In the genomic region with DNA sequence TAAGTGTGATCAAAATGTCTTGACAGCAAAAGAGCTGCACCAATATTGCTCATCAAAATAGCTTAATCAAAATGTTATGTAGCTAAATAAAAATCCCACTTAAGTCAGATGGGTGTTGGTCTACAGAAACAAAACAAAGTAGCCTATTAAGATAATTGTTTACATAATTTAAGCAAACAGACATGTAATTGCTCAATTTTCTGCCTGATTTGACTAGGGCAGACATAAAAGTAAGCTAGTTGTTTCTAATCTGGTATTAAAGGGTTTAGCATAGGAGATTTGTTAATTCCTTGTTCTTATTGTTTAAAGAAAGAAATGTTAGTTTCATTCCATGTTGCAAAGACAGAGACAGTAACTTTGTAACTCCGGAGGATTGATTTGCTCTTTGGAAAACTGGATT, we compare ENCODE assay signal across 2 cellular contexts.
TF ChIP-seq lines count a peak whose summit lies in the region.

No MANE protein-coding gene starts in this region.

TF ChIP-seq in IMR-90, 13 proteins besides CTCF, POLR2A, EP300 and RAD21:
- no peak for TF ChIP-seq MAFK (IDR thresholded peaks at IDR 0.05; ENCODE audit: low read depth, low read length)
TF ChIP-seq in IMR-90: peak in this region for 0.

TF ChIP-seq in GM23338, 12 proteins besides CTCF, POLR2A, EP300 and RAD21 (continued from another document):
- no peak for TF ChIP-seq JUNB (IDR thresholded peaks at IDR 0.05; ENCODE audit: unreplicated experiment)
- no peak for TF ChIP-seq POLR2AphosphoS5 (IDR thresholded peaks at IDR 0.05; ENCODE audit: low read depth)
- TF ChIP-seq NANOG (IDR thresholded peaks at IDR 0.05; ENCODE audit: borderline replicate concordance), result no peak
- TF ChIP-seq, protein P1, sequence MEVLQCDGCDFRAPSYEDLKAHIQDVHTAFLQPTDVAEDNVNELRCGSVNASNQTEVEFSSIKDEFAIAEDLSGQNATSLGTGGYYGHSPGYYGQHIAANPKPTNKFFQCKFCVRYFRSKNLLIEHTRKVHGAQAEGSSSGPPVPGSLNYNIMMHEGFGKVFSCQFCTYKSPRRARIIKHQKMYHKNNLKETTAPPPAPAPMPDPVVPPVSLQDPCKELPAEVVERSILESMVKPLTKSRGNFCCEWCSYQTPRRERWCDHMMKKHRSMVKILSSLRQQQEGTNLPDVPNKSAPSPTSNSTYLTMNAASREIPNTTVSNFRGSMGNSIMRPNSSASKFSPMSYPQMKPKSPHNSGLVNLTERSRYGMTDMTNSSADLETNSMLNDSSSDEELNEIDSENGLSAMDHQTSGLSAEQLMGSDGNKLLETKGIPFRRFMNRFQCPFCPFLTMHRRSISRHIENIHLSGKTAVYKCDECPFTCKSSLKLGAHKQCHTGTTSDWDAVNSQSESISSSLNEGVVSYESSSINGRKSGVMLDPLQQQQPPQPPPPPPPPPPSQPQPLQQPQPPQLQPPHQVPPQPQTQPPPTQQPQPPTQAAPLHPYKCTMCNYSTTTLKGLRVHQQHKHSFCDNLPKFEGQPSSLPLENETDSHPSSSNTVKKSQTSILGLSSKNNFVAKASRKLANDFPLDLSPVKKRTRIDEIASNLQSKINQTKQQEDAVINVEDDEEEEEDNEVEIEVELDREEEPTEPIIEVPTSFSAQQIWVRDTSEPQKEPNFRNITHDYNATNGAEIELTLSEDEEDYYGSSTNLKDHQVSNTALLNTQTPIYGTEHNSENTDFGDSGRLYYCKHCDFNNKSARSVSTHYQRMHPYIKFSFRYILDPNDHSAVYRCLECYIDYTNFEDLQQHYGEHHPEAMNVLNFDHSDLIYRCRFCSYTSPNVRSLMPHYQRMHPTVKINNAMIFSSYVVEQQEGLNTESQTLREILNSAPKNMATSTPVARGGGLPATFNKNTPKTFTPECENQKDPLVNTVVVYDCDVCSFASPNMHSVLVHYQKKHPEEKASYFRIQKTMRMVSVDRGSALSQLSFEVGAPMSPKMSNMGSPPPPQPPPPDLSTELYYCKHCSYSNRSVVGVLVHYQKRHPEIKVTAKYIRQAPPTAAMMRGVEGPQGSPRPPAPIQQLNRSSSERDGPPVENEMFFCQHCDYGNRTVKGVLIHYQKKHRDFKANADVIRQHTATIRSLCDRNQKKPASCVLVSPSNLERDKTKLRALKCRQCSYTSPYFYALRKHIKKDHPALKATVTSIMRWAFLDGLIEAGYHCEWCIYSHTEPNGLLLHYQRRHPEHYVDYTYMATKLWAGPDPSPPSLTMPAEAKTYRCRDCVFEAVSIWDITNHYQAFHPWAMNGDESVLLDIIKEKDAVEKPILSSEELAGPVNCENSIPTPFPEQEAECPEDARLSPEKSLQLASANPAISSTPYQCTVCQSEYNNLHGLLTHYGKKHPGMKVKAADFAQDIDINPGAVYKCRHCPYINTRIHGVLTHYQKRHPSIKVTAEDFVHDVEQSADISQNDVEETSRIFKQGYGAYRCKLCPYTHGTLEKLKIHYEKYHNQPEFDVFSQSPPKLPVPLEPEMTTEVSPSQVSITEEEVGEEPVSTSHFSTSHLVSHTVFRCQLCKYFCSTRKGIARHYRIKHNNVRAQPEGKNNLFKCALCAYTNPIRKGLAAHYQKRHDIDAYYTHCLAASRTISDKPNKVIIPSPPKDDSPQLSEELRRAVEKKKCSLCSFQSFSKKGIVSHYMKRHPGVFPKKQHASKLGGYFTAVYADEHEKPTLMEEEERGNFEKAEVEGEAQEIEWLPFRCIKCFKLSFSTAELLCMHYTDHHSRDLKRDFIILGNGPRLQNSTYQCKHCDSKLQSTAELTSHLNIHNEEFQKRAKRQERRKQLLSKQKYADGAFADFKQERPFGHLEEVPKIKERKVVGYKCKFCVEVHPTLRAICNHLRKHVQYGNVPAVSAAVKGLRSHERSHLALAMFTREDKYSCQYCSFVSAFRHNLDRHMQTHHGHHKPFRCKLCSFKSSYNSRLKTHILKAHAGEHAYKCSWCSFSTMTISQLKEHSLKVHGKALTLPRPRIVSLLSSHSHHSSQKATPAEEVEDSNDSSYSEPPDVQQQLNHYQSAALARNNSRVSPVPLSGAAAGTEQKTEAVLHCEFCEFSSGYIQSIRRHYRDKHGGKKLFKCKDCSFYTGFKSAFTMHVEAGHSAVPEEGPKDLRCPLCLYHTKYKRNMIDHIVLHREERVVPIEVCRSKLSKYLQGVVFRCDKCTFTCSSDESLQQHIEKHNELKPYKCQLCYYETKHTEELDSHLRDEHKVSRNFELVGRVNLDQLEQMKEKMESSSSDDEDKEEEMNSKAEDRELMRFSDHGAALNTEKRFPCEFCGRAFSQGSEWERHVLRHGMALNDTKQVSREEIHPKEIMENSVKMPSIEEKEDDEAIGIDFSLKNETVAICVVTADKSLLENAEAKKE (CRISPR knock-in tag; IDR thresholded peaks at IDR 0.05), result no peak
- no peak for TF ChIP-seq CREB1 (CRISPR knock-in tag; IDR thresholded peaks at IDR 0.05; ENCODE audit: low read depth)
- no peak for TF ChIP-seq EZH2 (IDR thresholded peaks at IDR 0.05; ENCODE audit: low read depth, unreplicated experiment)
- TF ChIP-seq, protein P2, sequence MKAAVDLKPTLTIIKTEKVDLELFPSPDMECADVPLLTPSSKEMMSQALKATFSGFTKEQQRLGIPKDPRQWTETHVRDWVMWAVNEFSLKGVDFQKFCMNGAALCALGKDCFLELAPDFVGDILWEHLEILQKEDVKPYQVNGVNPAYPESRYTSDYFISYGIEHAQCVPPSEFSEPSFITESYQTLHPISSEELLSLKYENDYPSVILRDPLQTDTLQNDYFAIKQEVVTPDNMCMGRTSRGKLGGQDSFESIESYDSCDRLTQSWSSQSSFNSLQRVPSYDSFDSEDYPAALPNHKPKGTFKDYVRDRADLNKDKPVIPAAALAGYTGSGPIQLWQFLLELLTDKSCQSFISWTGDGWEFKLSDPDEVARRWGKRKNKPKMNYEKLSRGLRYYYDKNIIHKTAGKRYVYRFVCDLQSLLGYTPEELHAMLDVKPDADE (IDR thresholded peaks at IDR 0.05), result no peak
- TF ChIP-seq ZNF331 (CRISPR knock-in tag; IDR thresholded peaks at IDR 0.05; ENCODE audit: low read depth), result no peak
- TF ChIP-seq ZNF114 (CRISPR knock-in tag; IDR thresholded peaks at IDR 0.05), result no peak
- TF ChIP-seq, protein P3, sequence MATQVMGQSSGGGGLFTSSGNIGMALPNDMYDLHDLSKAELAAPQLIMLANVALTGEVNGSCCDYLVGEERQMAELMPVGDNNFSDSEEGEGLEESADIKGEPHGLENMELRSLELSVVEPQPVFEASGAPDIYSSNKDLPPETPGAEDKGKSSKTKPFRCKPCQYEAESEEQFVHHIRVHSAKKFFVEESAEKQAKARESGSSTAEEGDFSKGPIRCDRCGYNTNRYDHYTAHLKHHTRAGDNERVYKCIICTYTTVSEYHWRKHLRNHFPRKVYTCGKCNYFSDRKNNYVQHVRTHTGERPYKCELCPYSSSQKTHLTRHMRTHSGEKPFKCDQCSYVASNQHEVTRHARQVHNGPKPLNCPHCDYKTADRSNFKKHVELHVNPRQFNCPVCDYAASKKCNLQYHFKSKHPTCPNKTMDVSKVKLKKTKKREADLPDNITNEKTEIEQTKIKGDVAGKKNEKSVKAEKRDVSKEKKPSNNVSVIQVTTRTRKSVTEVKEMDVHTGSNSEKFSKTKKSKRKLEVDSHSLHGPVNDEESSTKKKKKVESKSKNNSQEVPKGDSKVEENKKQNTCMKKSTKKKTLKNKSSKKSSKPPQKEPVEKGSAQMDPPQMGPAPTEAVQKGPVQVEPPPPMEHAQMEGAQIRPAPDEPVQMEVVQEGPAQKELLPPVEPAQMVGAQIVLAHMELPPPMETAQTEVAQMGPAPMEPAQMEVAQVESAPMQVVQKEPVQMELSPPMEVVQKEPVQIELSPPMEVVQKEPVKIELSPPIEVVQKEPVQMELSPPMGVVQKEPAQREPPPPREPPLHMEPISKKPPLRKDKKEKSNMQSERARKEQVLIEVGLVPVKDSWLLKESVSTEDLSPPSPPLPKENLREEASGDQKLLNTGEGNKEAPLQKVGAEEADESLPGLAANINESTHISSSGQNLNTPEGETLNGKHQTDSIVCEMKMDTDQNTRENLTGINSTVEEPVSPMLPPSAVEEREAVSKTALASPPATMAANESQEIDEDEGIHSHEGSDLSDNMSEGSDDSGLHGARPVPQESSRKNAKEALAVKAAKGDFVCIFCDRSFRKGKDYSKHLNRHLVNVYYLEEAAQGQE (IDR thresholded peaks at IDR 0.05; ENCODE audit: unreplicated experiment), result no peak
- no peak for TF ChIP-seq EZH2phosphoT487 (IDR thresholded peaks at IDR 0.05; ENCODE audit: unreplicated experiment)
TF ChIP-seq in GM23338: peak in this region for 0.
